In the genomic region with DNA sequence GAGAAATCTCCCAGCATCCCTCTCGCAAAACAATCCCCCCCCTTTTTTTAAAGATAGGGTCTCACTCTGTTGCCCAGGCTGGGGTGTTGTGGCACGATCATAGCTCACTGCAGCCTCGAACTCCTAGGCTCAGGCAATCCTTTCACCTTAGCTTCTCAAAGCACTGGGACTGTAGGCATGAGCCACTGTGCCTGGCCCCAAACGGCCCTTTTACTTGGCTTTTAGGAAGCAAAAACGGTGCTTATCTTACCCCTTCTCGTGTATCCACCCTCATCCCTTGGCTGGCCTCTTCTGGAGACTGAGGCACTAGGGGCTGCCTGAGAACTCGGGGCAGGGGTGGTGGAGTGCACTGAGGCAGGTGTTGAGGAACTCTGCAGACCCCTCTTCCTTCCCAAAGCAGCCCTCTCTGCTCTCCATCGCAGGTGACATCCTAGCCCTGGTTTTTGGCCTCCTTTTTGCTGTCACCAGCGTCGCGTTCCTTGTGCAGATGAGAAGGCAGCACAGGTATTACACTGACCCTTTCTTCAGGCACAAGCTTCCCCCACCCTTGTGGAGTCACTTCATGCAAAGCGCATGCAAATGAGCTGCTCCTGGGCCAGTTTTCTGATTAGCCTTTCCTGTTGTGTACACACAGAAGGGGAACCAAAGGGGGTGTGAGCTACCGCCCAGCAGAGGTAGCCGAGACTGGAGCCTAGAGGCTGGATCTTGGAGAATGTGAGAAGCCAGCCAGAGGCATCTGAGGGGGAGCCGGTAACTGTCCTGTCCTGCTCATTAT, we compare ENCODE assay signal across 10 cellular contexts. TPM values are rescaled to one million over a fixed set of nuclear protein-coding genes. Genes with fewer than 3 reads are reported as not detected.
DNase-seq lines count a peak whose midpoint lies in the region; ATAC-seq and TF ChIP-seq lines count a peak whose summit lies in the region.
"Had no signal": no experiment of that assay in that cellular context is flagged by ENCODE, and none has a peak within 500 bp of the region (broad histone marks: within the 10 kb centered on the region; RNA-seq: fewer than 3 reads in every experiment).

No MANE protein-coding gene starts in this region.

- POLR2A ChIA-PET in activated B cell treated with CpG ODN at 0.5 μM for 24 hours (lab: Charles Lee), result interaction anchor here (0.6 to 1.2 kb wide), 5 partner anchors 23 to 102 kb away, joined by 3 to 5 read pairs (median 3); partner anchors contain the start of genes CCDC107, CREB3 and RMRP

- peak overlapping the region; percentile 33 for H3K4me3 Mint-ChIP-seq in activated B cell treated with CpG ODN at 0.5 μM for 24 hours
- H3K4me3 Mint-ChIP-seq: activated T-cell treated with anti-CD3 and anti-CD28 coated beads, Interleukin-2, amount 50 U/mL, for 72 hours had no signal

- peaks cover 28% of the 10 kb centered on the region for H3K4me1 Mint-ChIP-seq in activated B cell treated with CpG ODN at 0.5 μM for 24 hours

- H3K36me3 Mint-ChIP-seq in activated B cell treated with CpG ODN at 0.5 μM for 24 hours (ENCODE audit: low read depth), result no peaks in the 10 kb centered on the region

- H3K4me3 ChIP-seq in GM12865 (ENCODE audit: low read depth, low read length), result no peak overlapping the region

- intact Hi-C loops in activated B cell treated with CpG ODN at 0.5 μM for 24 hours (cut with micrococcal nuclease), result loop anchor here (2.0 to 5.0 kb wide), 2 partner anchors 22 to 37 kb away; partner anchors contain the start of genes CCDC107 and RMRP

- H3K9me3 Mint-ChIP-seq in activated B cell treated with CpG ODN at 0.5 μM for 24 hours, result no peaks in the 10 kb centered on the region
- H3K9me3 Mint-ChIP-seq: activated T-cell treated with anti-CD3 and anti-CD28 coated beads, Interleukin-2, amount 50 U/mL, for 72 hours had no signal

- H3K27me3 Mint-ChIP-seq in activated B cell treated with CpG ODN at 0.5 μM for 24 hours, result peaks cover 5% of the 10 kb centered on the region

- ATAC-seq in HG02852 (IDR thresholded peaks at IDR 0.05; ENCODE audit: unreplicated experiment) (peak; percentile 73), activated B cell treated with CpG ODN at 0.5 μM for 24 hours (ENCODE audit: low read depth) (peak; percentile 66), HG03457 (IDR thresholded peaks at IDR 0.05; ENCODE audit: unreplicated experiment) (no peak), GM18511 (IDR thresholded peaks at IDR 0.05; ENCODE audit: unreplicated experiment) (no peak), HG02763 (IDR thresholded peaks at IDR 0.05; ENCODE audit: unreplicated experiment) (no peak)
- ATAC-seq: activated T-cell treated with anti-CD3 and anti-CD28 coated beads, Interleukin-2, amount 50 U/mL, for 72 hours had no signal

- no peak for TF ChIP-seq CTCF in GM12865 (IDR thresholded peaks at IDR 0.05; ENCODE audit: insufficient read depth, low read depth, low read length, missing control alignments)
- no peak for TF ChIP-seq CTCF in activated B cell treated with CpG ODN at 0.5 μM for 24 hours (IDR thresholded peaks at IDR 0.05)

- peak overlapping the region; percentile 46 for H3K27ac Mint-ChIP-seq in activated B cell treated with CpG ODN at 0.5 μM for 24 hours
- H3K27ac Mint-ChIP-seq: activated T-cell treated with anti-CD3 and anti-CD28 coated beads, Interleukin-2, amount 50 U/mL, for 72 hours had no signal

- CTCF ChIA-PET in activated B cell treated with CpG ODN at 0.5 μM for 24 hours (lab: Charles Lee), result interaction anchor here (0.5 to 5.9 kb wide), 6 partner anchors 11 to 77 kb away, joined by 3 to 30 read pairs (median 3); partner anchors contain the start of genes CCDC107 and RMRP

- DNase-seq in GM12865 (ENCODE audit: low read depth), result peak; percentile 77
- DNase-seq in activated B cell treated with CpG ODN at 0.5 μM for 24 hours, result no peak
- peak; percentile 76 for DNase-seq in myocyte (ENCODE audit: low read depth)
- no peak for DNase-seq in HK-2 (ENCODE audit: unreplicated experiment)
- DNase-seq: activated T-cell treated with anti-CD3 and anti-CD28 coated beads, Interleukin-2, amount 50 U/mL, for 72 hours; effector CD4-positive, alpha-beta T cell had no signal

RNA-seq across cellular contexts. Expression of gene CA9, which starts 6.8 kb away (rescaled TPM):
- total RNA-seq in activated B cell treated with CpG ODN at 0.5 μM for 24 hours (0.86 TPM in 1 of 2 replicates, not detected in the other), myocyte (0.10 TPM in 1 of 2 replicates, not detected in the other)
- 0.05 TPM for polyA plus RNA-seq in myocyte (2012)

RNA-seq across cellular contexts. Expression of gene TPM2, which starts 9.2 kb away (rescaled TPM):
- total RNA-seq in activated B cell treated with CpG ODN at 0.5 μM for 24 hours (1.9 and 2.0 TPM in 2 replicates), myocyte (13,316 and 13,583 TPM in 2 replicates)
- 5,772 TPM for polyA plus RNA-seq in myocyte (2012)

RNA-seq across cellular contexts. Expression of gene ARHGEF39, which starts 15.5 kb away (rescaled TPM):
- total RNA-seq in activated B cell treated with CpG ODN at 0.5 μM for 24 hours (0.59 and 0.89 TPM in 2 replicates), myocyte (not detected in 2 replicates)
- polyA plus RNA-seq in myocyte (2012), result 0.44 TPM

RNA-seq across cellular contexts. Expression of gene CCDC107, which starts 22.4 kb away (rescaled TPM):
- 32.5 and 34.5 TPM in 2 replicates for total RNA-seq in activated B cell treated with CpG ODN at 0.5 μM for 24 hours
- total RNA-seq in myocyte, result 9.8 and 14.0 TPM in 2 replicates
- 32.2 TPM for polyA plus RNA-seq in myocyte (2012)

RNA-seq across cellular contexts. Expression of gene RMRP, which starts 22.7 kb away (rescaled TPM):
- total RNA-seq in activated B cell treated with CpG ODN at 0.5 μM for 24 hours (8,247 and 9,516 TPM in 2 replicates), myocyte (1,100 and 3,603 TPM in 2 replicates)
- 4.5 TPM for polyA plus RNA-seq in myocyte (2012)

Comparison
In these comparisons a context has a peak if more than half of its experiments do, and no peak if none do; other contexts are left out.
1. DNase-seq: peak in GM12865 (single experiment) and myocyte (single experiment); none in activated B cell treated with CpG ODN at 0.5 μM for 24 hours (single experiment) and HK-2 (single experiment).
2. ATAC-seq: peak in HG02852 (single experiment) and activated B cell treated with CpG ODN at 0.5 μM for 24 hours (single experiment); none in HG03457 (single experiment), GM18511 (single experiment) and HG02763 (single experiment).
3. RNA of gene TPM2, which starts 9.2 kb away (total RNA-seq): 13,316 to 13,583 TPM in myocyte; 1.9 to 2.0 TPM in activated B cell treated with CpG ODN at 0.5 μM for 24 hours; every median in the first group is over 1,000 times any median in the second.